ENCODE assay signal across 20 cellular contexts in genomic region chr11:16587670-16588069, GRCh38.
"Had no signal": no experiment of that assay in that cellular context is flagged by ENCODE, and none has a peak within 500 bp of the region (broad histone marks: within the 10 kb centered on the region; RNA-seq: fewer than 3 reads in every experiment).

No MANE protein-coding gene starts in this region.

- H3K36me3 ChIP-seq: adrenal gland, esophagus squamous epithelium, ovary, transverse colon, vagina had no signal

- DNase-seq: activated CD4-positive, alpha-beta memory T cell treated with anti-CD3 and anti-CD28 coated beads for 36 hours; activated CD4-positive, alpha-beta T cell treated with anti-CD3 and anti-CD28 coated beads for 36 hours; activated gamma-delta T cell treated with Interleukin-2 at 50 U/mL for 16 hours; activated T-cell treated with anti-CD3 and anti-CD28 coated beads for 4 hours; adrenal gland; dermis blood vessel endothelial cell; effector memory CD4-positive, alpha-beta T cell; esophagus squamous epithelium; islet precursor cell; mesendoderm; naive thymus-derived CD8-positive, alpha-beta T cell; ovary; stimulated activated CD4-positive, alpha-beta T cell treated with anti-CD3 and anti-CD28 coated beads, Interleukin-12 subunit alpha, Interleukin-12 subunit beta, amount 100 ng/mL, for 4 hours; stimulated activated CD4-positive, alpha-beta T cell treated with anti-CD3 and anti-CD28 coated beads, Interleukin-1b, Interleukin-23, amount 100 ng/mL, for 48 hours; stimulated activated naive CD8-positive, alpha-beta T cell treated with anti-CD3 and anti-CD28 coated beads, Interleukin-15, Interleukin-2, amounts not matched to agents 100 U/mL and 50 U/mL, for 24 hours; T-helper 17 cell; transverse colon had no signal

- H3K4me1 ChIP-seq: adrenal gland, esophagus squamous epithelium, transverse colon, vagina had no signal

- ATAC-seq: activated CD4-positive, alpha-beta T cell treated with anti-CD3 and anti-CD28 coated beads for 36 hours; activated naive CD4-positive, alpha-beta T cell treated with anti-CD3 and anti-CD28 coated beads, Interleukin-2, amount 50 U/mL, for 72 hours; naive thymus-derived CD8-positive, alpha-beta T cell; stimulated activated naive CD8-positive, alpha-beta T cell treated with anti-CD3 and anti-CD28 coated beads, Interleukin-15, Interleukin-2, amounts not matched to agents 100 U/mL and 50 U/mL, for 24 hours; T-helper 17 cell; WTC11 had no signal

- H3K27me3 ChIP-seq: adrenal gland, esophagus squamous epithelium, ovary, transverse colon, vagina had no signal

- H3K4me3 ChIP-seq: adrenal gland, esophagus squamous epithelium, ovary, transverse colon, vagina had no signal

- H3K27ac ChIP-seq: adrenal gland, esophagus squamous epithelium, ovary, transverse colon, vagina had no signal

- H3K9me3 ChIP-seq: adrenal gland, esophagus squamous epithelium, ovary, transverse colon, vagina had no signal
